ENCODE assay signal across 8 cellular contexts in genomic region chr2:150528861-150529801, GRCh38. TPM values are rescaled to one million over a fixed set of nuclear protein-coding genes. Genes with fewer than 3 reads are reported as not detected.
DNase-seq lines count a peak whose midpoint lies in the region; ATAC-seq and FAIRE-seq lines count a peak whose summit lies in the region.

No MANE protein-coding gene starts in this region.

- H3K27ac ChIP-seq in CD4-positive, alpha-beta memory T cell (ENCODE audit: low read depth, low read length), result no peak overlapping the region

- no peaks in the 10 kb centered on the region for H3K36me3 Mint-ChIP-seq in CD4-positive, alpha-beta memory T cell

- intact Hi-C loops in CD4-positive, alpha-beta memory T cell (cut with micrococcal nuclease), result no loop called here

- H3K36me3 ChIP-seq in CD4-positive, alpha-beta memory T cell (ENCODE audit: insufficient read depth, low read length), result no peaks in the 10 kb centered on the region

- no peaks in the 10 kb centered on the region for H3K9me3 Mint-ChIP-seq in CD4-positive, alpha-beta memory T cell

- ATAC-seq in HG02759 (IDR thresholded peaks at IDR 0.05; ENCODE audit: unreplicated experiment), result peak; percentile 83

- H3K4me3 Mint-ChIP-seq in CD4-positive, alpha-beta memory T cell, result no peak overlapping the region

- CTCF ChIA-PET in CD4-positive, alpha-beta memory T cell (lab: Charles Lee; ENCODE audit: partially characterized antibody), result no interaction called here

- in situ Hi-C loops in G401 (cut with HindIII; ENCODE audit: low sequenced_read_pairs), result no loop called here

- H3K27me3 Mint-ChIP-seq in CD4-positive, alpha-beta memory T cell, result no peaks in the 10 kb centered on the region

- H3K27me3 ChIP-seq in CD4-positive, alpha-beta memory T cell (ENCODE audit: insufficient read depth, low read length), result no peaks in the 10 kb centered on the region

- no peak overlapping the region for H3K4me3 ChIP-seq in CD4-positive, alpha-beta memory T cell (ENCODE audit: low read length in 2 of 2)

- FAIRE-seq in GM18507 (lab: Jason Lieb, UNC), result peak; percentile 73

- no peaks in the 10 kb centered on the region for H3K9me3 ChIP-seq in CD4-positive, alpha-beta memory T cell (ENCODE audit: control insufficient read depth in 1 of 2, low read length in 2 of 2)

- H3K27ac Mint-ChIP-seq in CD4-positive, alpha-beta memory T cell, result no peak overlapping the region

- POLR2A ChIA-PET in CD4-positive, alpha-beta memory T cell (lab: Charles Lee; ENCODE audit: partially characterized antibody), result no interaction called here

- DNase-seq in GM18507 (ENCODE audit: extremely low spot score, insufficient read length, low read depth) (peak; percentile 8), NCI-H69 (lab: John Stamatoyannopoulos, UW) (peak; percentile 10), iris pigment epithelial cell (ENCODE audit: low read depth) (peak; percentile 94), NCI-H2196 treated with DMSO at 0.1 percent for 48 hours (lab: John Stamatoyannopoulos, UW; ENCODE audit: unreplicated experiment) (no peak), G401 (ENCODE audit: low spot score) (no peak)
- DNase-seq in CD4-positive, alpha-beta memory T cell, result no peak
- DNase-seq in activated CD4-positive, alpha-beta T cell treated with anti-CD3 and anti-CD28 coated beads for 4 hours, result no peak

- no peaks in the 10 kb centered on the region for H3K4me1 Mint-ChIP-seq in CD4-positive, alpha-beta memory T cell

- no peaks in the 10 kb centered on the region for H3K4me1 ChIP-seq in CD4-positive, alpha-beta memory T cell (ENCODE audit: insufficient read depth, low read length)

RNA-seq across cellular contexts. Expression of gene RND3, which starts 41.7 kb away (rescaled TPM):
- total RNA-seq in CD4-positive, alpha-beta memory T cell, result not detected
- not detected for polyA plus RNA-seq in CD4-positive, alpha-beta memory T cell
- 222 and 277 TPM in 2 replicates for total RNA-seq in G401 (2014; rRNA removed; shearing (Covaris generic))

Comparison
In these comparisons a context has a peak if more than half of its experiments do, and no peak if none do; other contexts are left out.
1. DNase-seq: peak in GM18507 (single experiment), NCI-H69 (single experiment) and iris pigment epithelial cell (single experiment); none in NCI-H2196 treated with DMSO at 0.1 percent for 48 hours (single experiment), CD4-positive, alpha-beta memory T cell (0 of 5), G401 (single experiment) and activated CD4-positive, alpha-beta T cell treated with anti-CD3 and anti-CD28 coated beads for 4 hours (0 of 2).
2. RNA of gene RND3, which starts 41.7 kb away (total RNA-seq): 222 to 277 TPM in G401; not detected in CD4-positive, alpha-beta memory T cell; every median in the first group is over 100 times any median in the second.